In genomic region chr3:40120816-40121215, GRCh38 we compare ENCODE assay signal across 10 cellular contexts.
A peak's percentile ranks its signal among the peaks of the same experiment; 100 is the strongest.
DNase-seq lines count a peak whose midpoint lies in the region; ATAC-seq and TF ChIP-seq lines count a peak whose summit lies in the region.
"Had no signal": no experiment of that assay in that cellular context is flagged by ENCODE, and none has a peak within 500 bp of the region (broad histone marks: within the 10 kb centered on the region; RNA-seq: fewer than 3 reads in every experiment).

No MANE protein-coding gene starts in this region.

- H3K27ac ChIP-seq in C4-2B: peak overlapping the region; percentile 3; the same call in 1 of the 2 replicates

- TF ChIP-seq CTCF in C4-2B (conservative IDR thresholded peaks at IDR 0.05): no peak

- peak; percentile 67 for DNase-seq in amniotic stem cell (lab: John Stamatoyannopoulos, UW)
- peak; percentile 95 for DNase-seq in left kidney (ENCODE audit: low read depth, low spot score)
- DNase-seq in NCI-H1436 treated with DMSO at 0.1 percent for 48 hours (lab: John Stamatoyannopoulos, UW): no peak
- DNase-seq in NCI-H2107 treated with DMSO at 0.1 percent for 48 hours (lab: John Stamatoyannopoulos, UW; ENCODE audit: unreplicated experiment): no peak
- no peak for DNase-seq in ecto neural progenitor cell (ENCODE audit: low spot score)
- DNase-seq: dorsolateral prefrontal cortex, T-helper 1 cell had no signal

- ATAC-seq in HG02610 (IDR thresholded peaks at IDR 0.05; ENCODE audit: unreplicated experiment) (peak; percentile 75), GM18498 (IDR thresholded peaks at IDR 0.05; ENCODE audit: unreplicated experiment) (no peak)

Comparison
In these comparisons a context has a peak if more than half of its experiments do, and no peak if none do; other contexts are left out.
1. DNase-seq: peak in amniotic stem cell (single experiment) and left kidney (single experiment); none in NCI-H1436 treated with DMSO at 0.1 percent for 48 hours (single experiment), NCI-H2107 treated with DMSO at 0.1 percent for 48 hours (single experiment) and ecto neural progenitor cell (single experiment).